Comparison of ENCODE assay signal across 8 cellular contexts in the genomic region with DNA sequence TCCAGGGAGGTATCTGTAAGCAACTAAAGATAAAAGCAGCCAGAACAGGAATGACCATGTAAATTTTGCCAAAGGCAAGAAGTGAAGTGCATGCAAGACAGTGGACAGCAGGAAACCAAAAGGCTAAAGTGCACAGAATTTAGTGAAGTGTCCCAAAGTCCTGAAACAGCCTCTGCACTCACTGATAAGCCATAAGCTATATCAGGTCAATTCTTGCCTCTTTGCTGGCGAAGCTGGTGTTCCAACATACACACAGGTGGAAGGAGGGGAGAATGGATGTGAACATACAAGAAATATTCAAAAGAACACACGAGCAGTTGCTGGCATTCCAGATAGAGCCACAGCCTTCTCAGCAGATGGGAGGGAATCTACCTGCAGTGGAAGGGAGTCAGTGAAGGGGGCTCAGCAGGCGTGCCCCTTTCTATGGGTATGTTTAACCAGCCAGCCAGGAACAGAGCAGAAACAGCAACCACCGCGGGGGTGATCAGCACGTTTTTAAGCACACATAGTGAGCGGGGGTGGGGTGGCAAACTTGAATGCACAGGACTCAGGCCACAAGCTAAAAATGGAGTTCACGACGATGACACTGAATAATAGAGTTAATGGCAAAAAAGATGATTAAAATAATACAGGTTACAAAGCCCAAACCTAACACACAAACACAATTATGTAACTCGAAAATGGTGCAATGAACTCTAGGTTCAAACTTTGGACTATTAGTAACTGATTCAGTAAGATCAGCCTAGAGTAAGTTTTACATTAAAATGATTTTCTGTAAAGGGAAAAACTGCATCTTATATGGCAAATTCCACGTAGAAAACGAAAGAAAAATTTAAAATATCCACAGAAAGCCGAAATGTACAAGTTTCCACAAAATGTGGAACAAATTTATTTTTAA. TPM values are rescaled to one million over a fixed set of nuclear protein-coding genes. Genes with fewer than 3 reads are reported as not detected.
DNase-seq lines count a peak whose midpoint lies in the region; ATAC-seq and TF ChIP-seq lines count a peak whose summit lies in the region.

No MANE protein-coding gene starts in this region.

- peak overlapping the region in 2 of 3 experiments; percentile 20 to 55; a peak in 3 of 7 replicates for H3K27ac Mint-ChIP-seq in H9
- peak overlapping the region; percentile 91 for H3K27ac Mint-ChIP-seq in stimulated activated memory B cell treated with anti-CD40 and anti-IgM and Interleukin-4, amounts not matched to agents 10 μg/mL and 1 μg/mL and 100 μg/mL, for 72 hours

- H2BK12ac ChIP-seq in H9 (ENCODE audit: insufficient read length, low read depth, low read length): no peak overlapping the region

- no peak overlapping the region for H2BK5ac ChIP-seq in H9 (ENCODE audit: insufficient read length, low read length)

- H3K27me3 Mint-ChIP-seq in H9 (ENCODE audit: low read depth): peaks cover 3% of the 10 kb centered on the region; the same call in 1 of the 2 replicates
- no peaks in the 10 kb centered on the region for H3K27me3 Mint-ChIP-seq in stimulated activated memory B cell treated with anti-CD40 and anti-IgM and Interleukin-4, amounts not matched to agents 10 μg/mL and 1 μg/mL and 100 μg/mL, for 72 hours

- DNase-seq in H9 (no peak), SJCRH30 (peak; percentile 31 to 34), breast epithelium (ENCODE audit: low spot score in 2 of 2) (no peak), right lobe of liver (peak in 2 of 3 donors; percentile 23 to 58), amniotic stem cell (lab: John Stamatoyannopoulos, UW) (no peak)
- DNase-seq in effector CD4-positive, alpha-beta T cell: no peak

- H2BK120ac ChIP-seq in H9 (ENCODE audit: low read depth, low read length, poor library complexity, severe bottlenecking): no peak overlapping the region

- H3T11ph ChIP-seq in H9 (ENCODE audit: low read length): no peak overlapping the region

- H3K4me2 ChIP-seq in H9 (ENCODE audit: insufficient read depth, insufficient read length, low read length): peak overlapping the region; percentile 73

- no peak overlapping the region for H3K23ac ChIP-seq in H9 (ENCODE audit: insufficient read length, low read depth, low read length)

- no peaks in the 10 kb centered on the region for H4K20me1 ChIP-seq in H9 (ENCODE audit: control insufficient read depth, insufficient read depth, insufficient read length)

- H3K9me3 ChIP-seq in H9 (ENCODE audit: control insufficient read depth, low read depth, low read length) (peaks cover 10% of the 10 kb centered on the region), SJCRH30 (replicated peaks) (no peaks in the 10 kb centered on the region), breast epithelium (no peaks in the 10 kb centered on the region), right lobe of liver (no peaks in the 10 kb centered on the region)

- H4K91ac ChIP-seq in H9 (ENCODE audit: insufficient read length, low read depth, low read length): no peak overlapping the region

- H3K9me3 Mint-ChIP-seq in H9: peaks cover 14 to 17% of the 10 kb centered on the region in 2 experiments
- H3K9me3 Mint-ChIP-seq in stimulated activated memory B cell treated with anti-CD40 and anti-IgM and Interleukin-4, amounts not matched to agents 10 μg/mL and 1 μg/mL and 100 μg/mL, for 72 hours: peaks cover 3% of the 10 kb centered on the region

- H3K56ac ChIP-seq in H9 (ENCODE audit: insufficient read length, low read depth, low read length): no peak overlapping the region

- no peak overlapping the region for H3K18ac ChIP-seq in H9 (ENCODE audit: insufficient read length, low read depth, low read length)

- no peak for TF ChIP-seq POLR2A in breast epithelium (IDR thresholded peaks at IDR 0.05)
- TF ChIP-seq POLR2A in right lobe of liver (IDR thresholded peaks at IDR 0.05): no peak

- no peak overlapping the region for H4K8ac ChIP-seq in H9 (replicated peaks; ENCODE audit: insufficient read length, low read depth, low read length)

- H3K4me3 Mint-ChIP-seq in H9: peak overlapping the region; percentile 83 to 86
- H3K4me3 Mint-ChIP-seq in stimulated activated memory B cell treated with anti-CD40 and anti-IgM and Interleukin-4, amounts not matched to agents 10 μg/mL and 1 μg/mL and 100 μg/mL, for 72 hours: peak overlapping the region; percentile 97

- H3K79me2 ChIP-seq in H9 (ENCODE audit: insufficient read depth, low read length): no peaks in the 10 kb centered on the region

- H3K23me2 ChIP-seq in H9 (ENCODE audit: insufficient read length, low read depth, low read length, poor library complexity, severe bottlenecking): no peaks in the 10 kb centered on the region

- intact Hi-C loops in breast epithelium (cut with DNase I; ENCODE audit: low total_unique reads) (no loop called here), right lobe of liver (cut with DNase I) (no loop called here)

- H2AFZ ChIP-seq in H9 (ENCODE audit: low read length): no peak overlapping the region

- H3K4ac ChIP-seq in H9 (ENCODE audit: low read depth, low read length): no peak overlapping the region

- ATAC-seq in right lobe of liver (peak in 3 of 4 donors; percentile 1 to 29 (median 13)), HG03097 (IDR thresholded peaks at IDR 0.05; ENCODE audit: low FRiP score, unreplicated experiment) (no peak)
- no peak for ATAC-seq in stimulated activated memory B cell treated with anti-CD40 and anti-IgM and Interleukin-4, amounts not matched to agents 10 μg/mL and 1 μg/mL and 100 μg/mL, for 72 hours

- H2AK5ac ChIP-seq in H9 (ENCODE audit: insufficient read length, low read length): no peak overlapping the region

- no peak overlapping the region for H2BK20ac ChIP-seq in H9 (ENCODE audit: low read depth, low read length, poor library complexity, severe bottlenecking)

- H3K14ac ChIP-seq in H9 (ENCODE audit: insufficient read depth, low read length): no peak overlapping the region

- H3K4me3 ChIP-seq in SJCRH30: peak overlapping the region; percentile 90
- peak overlapping the region; percentile 67 to 90 (median 83) for H3K4me3 ChIP-seq in breast epithelium
- H3K4me3 ChIP-seq in right lobe of liver: peak overlapping the region; percentile 73 to 80 (median 76)

- peaks cover 38 to 43% (median 39%) of the 10 kb centered on the region in 3 experiments for H3K36me3 Mint-ChIP-seq in H9 (ENCODE audit: insufficient read depth in 1 of 3, low read depth in 3 of 3)
- peaks cover 38% of the 10 kb centered on the region for H3K36me3 Mint-ChIP-seq in stimulated activated memory B cell treated with anti-CD40 and anti-IgM and Interleukin-4, amounts not matched to agents 10 μg/mL and 1 μg/mL and 100 μg/mL, for 72 hours

- no peaks in the 10 kb centered on the region for H3K27me3 ChIP-seq in H9 (ENCODE audit: insufficient read depth, low read length)
- H3K27me3 ChIP-seq in SJCRH30: no peaks in the 10 kb centered on the region
- no peaks in the 10 kb centered on the region for H3K27me3 ChIP-seq in breast epithelium
- H3K27me3 ChIP-seq in right lobe of liver: no peaks in the 10 kb centered on the region

- no peak overlapping the region for H4K5ac ChIP-seq in H9 (ENCODE audit: insufficient read length, low read depth, low read length)

- no peak overlapping the region for H3K9ac ChIP-seq in H9 (ENCODE audit: extremely low read depth, insufficient read length, low read length)

- H3K36me3 ChIP-seq in SJCRH30 (peaks cover 15% of the 10 kb centered on the region), breast epithelium (no peaks in the 10 kb centered on the region), right lobe of liver (peaks cover 5 to 14% (median 10%) of the 10 kb centered on the region in 4 donors)

- peaks cover 21 to 22% of the 10 kb centered on the region in 2 experiments for H3K4me1 Mint-ChIP-seq in H9
- H3K4me1 Mint-ChIP-seq in stimulated activated memory B cell treated with anti-CD40 and anti-IgM and Interleukin-4, amounts not matched to agents 10 μg/mL and 1 μg/mL and 100 μg/mL, for 72 hours: peaks cover 29% of the 10 kb centered on the region

- TF ChIP-seq CTCF in H9 (conservative IDR thresholded peaks at IDR 0.05) (no peak), breast epithelium (IDR thresholded peaks at IDR 0.05) (no peak), right lobe of liver (IDR thresholded peaks at IDR 0.05) (no peak)

- H2BK15ac ChIP-seq in H9 (ENCODE audit: low read depth, low read length): no peak overlapping the region

- H3K4me1 ChIP-seq in H9 (ENCODE audit: insufficient read depth, low read length) (peaks cover 7% of the 10 kb centered on the region; the same call in 1 of the 2 replicates), SJCRH30 (no peaks in the 10 kb centered on the region; the same call in 1 of the 2 replicates), breast epithelium (peaks cover 0 to 5% of the 10 kb centered on the region in 2 donors), right lobe of liver (peaks cover 0 to 49% (median 15%) of the 10 kb centered on the region in 4 donors)

- H3K27ac ChIP-seq in H9 (ENCODE audit: insufficient read length, low read depth, low read length): no peak overlapping the region
- H3K27ac ChIP-seq in SJCRH30: peak overlapping the region; percentile 80
- H3K27ac ChIP-seq in breast epithelium: peak overlapping the region; percentile 82 to 98
- peak overlapping the region; percentile 84 to 94 (median 84) for H3K27ac ChIP-seq in right lobe of liver

- H3K79me1 ChIP-seq in H9 (ENCODE audit: insufficient read depth, low read depth, low read length, poor library complexity, severe bottlenecking): no peaks in the 10 kb centered on the region

- no CpG with 5 or more reads among the region's 13 CpGs for WGBS in H9 (ENCODE audit: extremely low coverage, insufficient read length, low lambda C conversion rate)
- WGBS in right lobe of liver (ENCODE audit: insufficient coverage, low coverage, low lambda C conversion rate, missing lambda C conversion rate): 4% methylated on average over 13 of the region's 13 CpGs

RNA-seq across cellular contexts. Expression of gene ECI2, which starts 1.2 kb away (rescaled TPM):
- total RNA-seq in H9 (2021): 66.1 and 67.5 TPM in 2 replicates
- total RNA-seq in SJCRH30 (2014; rRNA removed; shearing (Covaris generic)): 69.4 and 73.5 TPM in 2 replicates
- total RNA-seq in breast epithelium: 10 to 100 TPM; 60.6 to 66.9 (median 62.3) TPM
- 100 to 1,000 TPM in 4 of 6 experiments, 10 to 100 TPM in 2; 76.4 to 140 (median 111) TPM for total RNA-seq in right lobe of liver

RNA-seq across cellular contexts. Expression of gene FAM217A, which starts 55.3 kb away (rescaled TPM):
- total RNA-seq in H9 (2021) (not detected in 2 replicates), breast epithelium (not detected), right lobe of liver (not detected)
- not detected in 2 replicates for total RNA-seq in SJCRH30 (2014; rRNA removed; shearing (Covaris generic))

Comparison
In these comparisons a context has a peak if more than half of its experiments do, and no peak if none do; other contexts are left out.
1. DNase-seq: peak in SJCRH30 (2 of 2) and right lobe of liver (2 of 3); none in H9 (single experiment), breast epithelium (0 of 2), effector CD4-positive, alpha-beta T cell (single experiment) and amniotic stem cell (single experiment).
2. ATAC-seq: peak in right lobe of liver (3 of 4); none in stimulated activated memory B cell treated with anti-CD40 and anti-IgM and Interleukin-4, amounts not matched to agents 10 μg/mL and 1 μg/mL and 100 μg/mL, for 72 hours (single experiment) and HG03097 (single experiment).
3. Peak in every context shown above with its lines, with median percentiles within 50 percentile points of each other: H3K4me3 ChIP-seq.